ENCODE assay signal across 9 cellular contexts in the genomic region with DNA sequence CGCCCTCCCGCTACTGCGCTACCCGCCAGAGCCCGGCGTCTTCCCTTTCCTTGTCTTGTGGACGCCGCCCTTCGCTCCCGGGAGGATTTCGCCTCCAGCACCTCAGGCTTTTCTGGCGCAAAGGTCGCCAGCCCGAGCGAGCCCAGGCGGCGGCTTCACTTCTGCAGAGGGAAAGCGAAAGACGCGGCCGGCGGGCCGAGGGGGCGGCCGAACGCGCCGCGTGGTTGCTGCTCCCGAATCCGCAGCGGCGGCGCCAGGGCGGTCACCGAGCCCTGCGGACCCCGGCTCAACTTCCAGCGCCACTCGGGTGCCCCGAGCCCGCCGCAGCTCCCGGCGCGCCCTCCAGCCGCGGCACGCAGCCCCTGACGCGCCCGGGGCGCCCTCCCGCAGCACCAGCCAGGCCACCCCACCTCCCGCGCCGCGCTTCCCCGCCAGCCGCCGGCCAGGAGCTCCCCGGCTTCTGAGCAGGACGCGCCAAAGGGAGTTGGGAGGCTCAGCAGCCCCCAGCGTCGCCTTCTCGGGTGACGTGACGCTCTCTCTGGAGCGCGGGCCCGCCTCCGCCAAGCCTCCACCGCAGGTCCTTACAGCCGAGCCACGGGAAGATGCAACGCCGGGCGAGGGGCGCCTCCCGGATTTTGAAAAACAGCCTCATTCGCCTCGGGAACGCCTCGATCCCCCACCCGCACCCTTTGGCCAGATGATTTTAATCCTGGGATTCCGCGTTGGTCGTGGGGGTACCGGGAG.
DNase-seq lines count a peak whose midpoint lies in the region; ATAC-seq and TF ChIP-seq lines count a peak whose summit lies in the region.
"Had no signal": no experiment of that assay in that cellular context is flagged by ENCODE, and none has a peak within 500 bp of the region (broad histone marks: within the 10 kb centered on the region; RNA-seq: fewer than 3 reads in every experiment).

No MANE protein-coding gene starts in this region.

- H3K36me3 ChIP-seq in ectodermal cell (ENCODE audit: control insufficient read depth, insufficient read depth, low read length): no peaks in the 10 kb centered on the region
- no peaks in the 10 kb centered on the region for H3K36me3 ChIP-seq in right lobe of liver
- H3K36me3 ChIP-seq in testis (ENCODE audit: low read depth, missing control alignments): no peaks in the 10 kb centered on the region
- H3K36me3 ChIP-seq: BLaER1 treated with 17β-estradiol and CSF1 and Interleukin-3, amounts not matched to agents 10 nM and 100 nM had no signal

- DNase-seq in NCI-H1105 treated with DMSO at 0.1 percent for 48 hours (lab: John Stamatoyannopoulos, UW) (peak; percentile 19), NCI-H1105 (lab: John Stamatoyannopoulos, UW) (no peak), RPMI7951 (ENCODE audit: low read depth) (peak; percentile 9), right lobe of liver (peak; percentile 44 to 54 (median 44)), testis (peak; percentile 45)

- peak overlapping the region; percentile 58 for H3K4me3 ChIP-seq in ectodermal cell (ENCODE audit: insufficient read depth, low read depth, low read length)
- peak overlapping the region; percentile 48 to 63 (median 53) for H3K4me3 ChIP-seq in right lobe of liver
- peak overlapping the region; percentile 66 for H3K4me3 ChIP-seq in testis
- H3K4me3 ChIP-seq: BLaER1 treated with 17β-estradiol and CSF1 and Interleukin-3, amounts not matched to agents 10 nM and 100 nM had no signal

- WGBS in ectodermal cell, 2 experiments: 0% methylated on average over 90 of the region's 90 CpGs
- WGBS in right lobe of liver (ENCODE audit: insufficient coverage, low coverage, low lambda C conversion rate, missing lambda C conversion rate): 0% methylated on average over 20 of the region's 90 CpGs
- 0% methylated on average over 47 of the region's 90 CpGs; no CpG with 5 or more reads in 1 of the 2 donors for WGBS in testis, 2 donors

- H3K4me1 ChIP-seq in ectodermal cell (ENCODE audit: control insufficient read depth, insufficient read depth, low read length) (peaks cover 13% of the 10 kb centered on the region), right lobe of liver (peaks cover 0 to 14% (median 2%) of the 10 kb centered on the region in 4 donors), testis (no peaks in the 10 kb centered on the region)

- intact Hi-C loops in right lobe of liver (cut with DNase I): no loop called here
- intact Hi-C loops in testis (cut with DNase I; ENCODE audit: low total_unique reads): no loop called here

- TF ChIP-seq CTCF in right lobe of liver (IDR thresholded peaks at IDR 0.05): no peak
- no peak for TF ChIP-seq CTCF in testis (IDR thresholded peaks at IDR 0.05)

- H3K27ac ChIP-seq in ectodermal cell (ENCODE audit: insufficient read depth, low read depth, low read length, poor library complexity, severe bottlenecking): no peak overlapping the region
- no peak overlapping the region for H3K27ac ChIP-seq in right lobe of liver
- peak overlapping the region; percentile 73 to 85 for H3K27ac ChIP-seq in testis
- H3K27ac ChIP-seq: BLaER1 treated with 17β-estradiol and CSF1 and Interleukin-3, amounts not matched to agents 10 nM and 100 nM had no signal

- ATAC-seq in right lobe of liver (peak; percentile 8 to 36 (median 24)), HG03045 (IDR thresholded peaks at IDR 0.05; ENCODE audit: unreplicated experiment) (no peak), GM21526 (IDR thresholded peaks at IDR 0.05; ENCODE audit: low FRiP score, unreplicated experiment) (no peak)

- H3K9me3 ChIP-seq in ectodermal cell (ENCODE audit: control insufficient read depth, low read length) (no peaks in the 10 kb centered on the region), right lobe of liver (no peaks in the 10 kb centered on the region), testis (no peaks in the 10 kb centered on the region)

- H3K27me3 ChIP-seq in ectodermal cell (ENCODE audit: control insufficient read depth, insufficient read depth, low read length, poor library complexity, severe bottlenecking) (peaks cover 66% of the 10 kb centered on the region), right lobe of liver (no peaks in the 10 kb centered on the region), testis (no peaks in the 10 kb centered on the region)
- H3K27me3 ChIP-seq: BLaER1 treated with 17β-estradiol and CSF1 and Interleukin-3, amounts not matched to agents 10 nM and 100 nM had no signal

- no peak for TF ChIP-seq POLR2A in right lobe of liver (IDR thresholded peaks at IDR 0.05)
- TF ChIP-seq POLR2A in testis (IDR thresholded peaks at IDR 0.05): no peak

Comparison
In these comparisons a context has a peak if more than half of its experiments do, and no peak if none do; other contexts are left out.
1. H3K27ac ChIP-seq: peak in testis (2 of 2); none in ectodermal cell (single experiment) and right lobe of liver (0 of 3).
2. ATAC-seq: peak in right lobe of liver (4 of 4); none in HG03045 (single experiment) and GM21526 (single experiment).
3. Peak in every context shown above with its lines, with median percentiles within 50 percentile points of each other: H3K4me3 ChIP-seq.